Comparison of ENCODE assay signal across 21 cellular contexts in genomic region chr11:8758619-8759169, GRCh38.
DNase-seq lines count a peak whose midpoint lies in the region; ATAC-seq and TF ChIP-seq lines count a peak whose summit lies in the region.
"Had no signal": no experiment of that assay in that cellular context is flagged by ENCODE, and none has a peak within 500 bp of the region (broad histone marks: within the 10 kb centered on the region; RNA-seq: fewer than 3 reads in every experiment).

No MANE protein-coding gene starts in this region.

- in situ Hi-C loops in G401 (cut with HindIII; ENCODE audit: low sequenced_read_pairs): no loop called here

- H3K4me1 ChIP-seq in Peyer's patch (peaks cover 0 to 49% (median 0%) of the 10 kb centered on the region in 4 donors), gastroesophageal sphincter (peaks cover 42 to 84% (median 58%) of the 10 kb centered on the region in 3 donors), rectal smooth muscle tissue (ENCODE audit: control insufficient read depth, insufficient read depth, low read length) (peaks cover 63% of the 10 kb centered on the region)

- DNase-seq in G401 (ENCODE audit: low spot score) (peak; percentile 34), Peyer's patch (no peak), NCI-H2107 (lab: John Stamatoyannopoulos, UW) (no peak)
- no peak for DNase-seq in stimulated activated CD4-positive, alpha-beta T cell treated with anti-CD3 and anti-CD28 coated beads, Interleukin-4, amount 100 ng/mL, for 4 hours
- DNase-seq: activated CD4-positive, CD25-positive, alpha-beta regulatory T cell treated with anti-CD3 and anti-CD28 coated beads, Interleukin-2, amount 50 U/mL, for 72 hours; activated CD8-positive, alpha-beta T cell treated with anti-CD3 and anti-CD28 coated beads, Interleukin-2, amount 10 ng/mL, durations not matched to agents 7 days and 5 days; activated naive CD4-positive, alpha-beta T cell treated with Interleukin-2 at 50 U/mL for 16 hours; activated T-cell treated with anti-CD3 and anti-CD28 coated beads, Interleukin-2, amount 50 U/mL, for 4 hours; amniotic stem cell; CD4-positive, CD25-positive, alpha-beta regulatory T cell; foreskin fibroblast; NCI-H187 treated with DMSO at 0.1 percent for 48 hours; NCI-H2227 treated with DMSO at 0.1 percent for 48 hours; NCI-H748 treated with DMSO at 0.1 percent for 48 hours; SHP77 treated with DMSO at 0.1 percent for 48 hours; SW 1271 had no signal

- no peak overlapping the region for H3K4me3 ChIP-seq in Peyer's patch
- H3K4me3 ChIP-seq in gastroesophageal sphincter: no peak overlapping the region
- no peak overlapping the region for H3K4me3 ChIP-seq in rectal smooth muscle tissue (ENCODE audit: low read length)
- H3K4me3 ChIP-seq: lung had no signal

- H3K9me3 ChIP-seq in Peyer's patch: no peaks in the 10 kb centered on the region
- H3K9me3 ChIP-seq in gastroesophageal sphincter: no peaks in the 10 kb centered on the region

- H3K9ac ChIP-seq in rectal smooth muscle tissue (ENCODE audit: low read length): no peak overlapping the region

- 76 to 80% methylated on average over 1 to 5 of the region's 11 CpGs for WGBS in gastroesophageal sphincter (ENCODE audit: low coverage in 1 of 2), 2 donors

- TF ChIP-seq POLR2A in Peyer's patch (IDR thresholded peaks at IDR 0.05) (no peak), gastroesophageal sphincter (IDR thresholded peaks at IDR 0.05) (no peak)

- TF ChIP-seq CTCF in Peyer's patch (IDR thresholded peaks at IDR 0.05): no peak
- no peak for TF ChIP-seq CTCF in gastroesophageal sphincter (IDR thresholded peaks at IDR 0.05)

- no peaks in the 10 kb centered on the region for H3K36me3 ChIP-seq in Peyer's patch
- H3K36me3 ChIP-seq in gastroesophageal sphincter: no peaks in the 10 kb centered on the region
- no peaks in the 10 kb centered on the region for H3K36me3 ChIP-seq in rectal smooth muscle tissue (ENCODE audit: control insufficient read depth, insufficient read depth, low read length)

- H3K27ac ChIP-seq in Peyer's patch: peak overlapping the region in 3 of 4 donors; percentile 31 to 79 (median 49)
- H3K27ac ChIP-seq in gastroesophageal sphincter: peak overlapping the region; percentile 84 to 95 (median 87)
- H3K27ac ChIP-seq in rectal smooth muscle tissue (ENCODE audit: low read depth, low read length): peak overlapping the region; percentile 86

- H3K27me3 ChIP-seq in Peyer's patch (no peaks in the 10 kb centered on the region), gastroesophageal sphincter (no peaks in the 10 kb centered on the region), rectal smooth muscle tissue (ENCODE audit: control insufficient read depth, insufficient read depth, low read length) (no peaks in the 10 kb centered on the region)

- no peak for TF ChIP-seq EP300 in gastroesophageal sphincter (IDR thresholded peaks at IDR 0.05)

- ATAC-seq in gastroesophageal sphincter: no peak
- ATAC-seq in GM18870 (IDR thresholded peaks at IDR 0.05; ENCODE audit: unreplicated experiment): no peak
- ATAC-seq in HG02852 (IDR thresholded peaks at IDR 0.05; ENCODE audit: unreplicated experiment): no peak
- ATAC-seq: activated CD8-positive, alpha-beta T cell treated with anti-CD3 and anti-CD28 coated beads, Interleukin-2, amount 10 ng/mL, durations not matched to agents 7 days and 5 days; activated T-cell treated with anti-CD3 and anti-CD28 coated beads, Interleukin-2, amount 50 U/mL, for 4 hours had no signal
